In genomic region chr12:6437586-6437985, GRCh38 we compare ENCODE assay signal across 28 cellular contexts. TPM values are rescaled to one million over a fixed set of nuclear protein-coding genes. Genes with fewer than 3 reads are reported as not detected.
A peak's percentile ranks its signal among the peaks of the same experiment; 100 is the strongest.
DNase-seq lines count a peak whose midpoint lies in the region; ATAC-seq and TF ChIP-seq lines count a peak whose summit lies in the region.
"Had no signal": no experiment of that assay in that cellular context is flagged by ENCODE, and none has a peak within 500 bp of the region (broad histone marks: within the 10 kb centered on the region; RNA-seq: fewer than 3 reads in every experiment).

No MANE protein-coding gene starts in this region.

- H3K4me3 Mint-ChIP-seq in activated CD8-positive, alpha-beta T cell treated with anti-CD3 and anti-CD28 coated beads for 36 hours, result no peak overlapping the region
- no peak overlapping the region for H3K4me3 Mint-ChIP-seq in activated CD8-positive, alpha-beta T cell treated with anti-CD3 and anti-CD28 coated beads, Interleukin-2, amount 10 ng/mL, durations not matched to agents 7 days and 5 days
- no peak overlapping the region for H3K4me3 Mint-ChIP-seq in WTC11
- H3K4me3 Mint-ChIP-seq: activated CD4-positive, alpha-beta T cell treated with anti-CD3 and anti-CD28 coated beads, Interleukin-2, amount 10 ng/mL, durations not matched to agents 7 days and 5 days; central memory CD8-positive, alpha-beta T cell; effector memory CD8-positive, alpha-beta T cell; neural crest cell had no signal

- peaks cover 70% of the 10 kb centered on the region for H3K4me1 Mint-ChIP-seq in activated CD8-positive, alpha-beta T cell treated with anti-CD3 and anti-CD28 coated beads for 36 hours (ENCODE audit: low read depth)
- H3K4me1 Mint-ChIP-seq in activated CD8-positive, alpha-beta T cell treated with anti-CD3 and anti-CD28 coated beads, Interleukin-2, amount 10 ng/mL, durations not matched to agents 7 days and 5 days (ENCODE audit: low read depth), result peaks cover 46% of the 10 kb centered on the region
- peaks cover 26% of the 10 kb centered on the region for H3K4me1 Mint-ChIP-seq in WTC11
- H3K4me1 Mint-ChIP-seq: neural crest cell had no signal

- H3K27me3 Mint-ChIP-seq in activated CD8-positive, alpha-beta T cell treated with anti-CD3 and anti-CD28 coated beads for 36 hours, result no peaks in the 10 kb centered on the region
- H3K27me3 Mint-ChIP-seq in activated CD8-positive, alpha-beta T cell treated with anti-CD3 and anti-CD28 coated beads, Interleukin-2, amount 10 ng/mL, durations not matched to agents 7 days and 5 days (ENCODE audit: low read depth), result no peaks in the 10 kb centered on the region
- H3K27me3 Mint-ChIP-seq in WTC11 (ENCODE audit: low read depth), result no peaks in the 10 kb centered on the region
- H3K27me3 Mint-ChIP-seq: activated CD4-positive, alpha-beta T cell treated with anti-CD3 and anti-CD28 coated beads, Interleukin-2, amount 10 ng/mL, durations not matched to agents 7 days and 5 days; central memory CD8-positive, alpha-beta T cell; effector memory CD8-positive, alpha-beta T cell had no signal

- TF ChIP-seq CTCF in activated CD8-positive, alpha-beta T cell treated with anti-CD3 and anti-CD28 coated beads for 36 hours (IDR thresholded peaks at IDR 0.05), result no peak
- no peak for TF ChIP-seq CTCF in WTC11 (IDR thresholded peaks at IDR 0.05)

- peaks cover 9% of the 10 kb centered on the region for H3K36me3 Mint-ChIP-seq in activated CD8-positive, alpha-beta T cell treated with anti-CD3 and anti-CD28 coated beads for 36 hours (ENCODE audit: low read depth)
- no peaks in the 10 kb centered on the region for H3K36me3 Mint-ChIP-seq in activated CD8-positive, alpha-beta T cell treated with anti-CD3 and anti-CD28 coated beads, Interleukin-2, amount 10 ng/mL, durations not matched to agents 7 days and 5 days (ENCODE audit: low read depth)
- H3K36me3 Mint-ChIP-seq in WTC11, result no peaks in the 10 kb centered on the region

- ATAC-seq in activated CD8-positive, alpha-beta T cell treated with anti-CD3 and anti-CD28 coated beads for 36 hours, result no peak
- ATAC-seq in activated CD8-positive, alpha-beta T cell treated with anti-CD3 and anti-CD28 coated beads, Interleukin-2, amount 10 ng/mL, durations not matched to agents 7 days and 5 days, result no peak
- no peak for ATAC-seq in WTC11
- ATAC-seq in GM18909 (IDR thresholded peaks at IDR 0.05; ENCODE audit: poor library complexity, unreplicated experiment), result no peak
- ATAC-seq: effector memory CD8-positive, alpha-beta T cell; left lung had no signal

- CTCF ChIA-PET in activated CD8-positive, alpha-beta T cell treated with anti-CD3 and anti-CD28 coated beads for 36 hours (lab: Charles Lee), result no interaction called here
- CTCF ChIA-PET in activated CD8-positive, alpha-beta T cell treated with anti-CD3 and anti-CD28 coated beads, Interleukin-2, amount 10 ng/mL, durations not matched to agents 7 days and 5 days (lab: Charles Lee), result interaction anchor here (1.3 to 5.7 kb wide), 4 partner anchors 9 to 28 kb away, joined by 3 to 35 read pairs (median 6); no protein-coding TSS in a partner anchor
- CTCF ChIA-PET in WTC11 (lab: Charles Lee), result interaction anchor here (2.2 kb wide), 1 partner anchor 28 kb away, joined by 8 read pairs; no protein-coding TSS in a partner anchor

- intact Hi-C loops in activated CD8-positive, alpha-beta T cell treated with anti-CD3 and anti-CD28 coated beads for 36 hours (cut with micrococcal nuclease), result no loop called here
- intact Hi-C loops in posterior vena cava (cut with DNase I), result no loop called here

- POLR2A ChIA-PET in activated CD8-positive, alpha-beta T cell treated with anti-CD3 and anti-CD28 coated beads for 36 hours (lab: Charles Lee), result interaction anchor here (1.4 to 12.3 kb wide), 2 partner anchors 20 to 33 kb away, joined by 4 to 267 read pairs; partner anchors contain the start of genes TAPBPL and VAMP1
- POLR2A ChIA-PET in activated CD8-positive, alpha-beta T cell treated with anti-CD3 and anti-CD28 coated beads, Interleukin-2, amount 10 ng/mL, durations not matched to agents 7 days and 5 days (lab: Charles Lee), result interaction anchor here (6.0 to 7.1 kb wide), 2 partner anchors 14 kb away, joined by 43 to 47 read pairs; partner anchors contain the start of gene TAPBPL
- POLR2A ChIA-PET in WTC11 (lab: Charles Lee), result no interaction called here

- peak overlapping the region; percentile 53 for H3K27ac Mint-ChIP-seq in activated CD8-positive, alpha-beta T cell treated with anti-CD3 and anti-CD28 coated beads for 36 hours
- H3K27ac Mint-ChIP-seq in activated CD8-positive, alpha-beta T cell treated with anti-CD3 and anti-CD28 coated beads, Interleukin-2, amount 10 ng/mL, durations not matched to agents 7 days and 5 days, result no peak overlapping the region
- no peak overlapping the region for H3K27ac Mint-ChIP-seq in WTC11
- H3K27ac Mint-ChIP-seq: activated CD4-positive, alpha-beta T cell treated with anti-CD3 and anti-CD28 coated beads, Interleukin-2, amount 10 ng/mL, durations not matched to agents 7 days and 5 days; effector memory CD8-positive, alpha-beta T cell had no signal

- H3K9me3 Mint-ChIP-seq in activated CD8-positive, alpha-beta T cell treated with anti-CD3 and anti-CD28 coated beads for 36 hours, result no peaks in the 10 kb centered on the region
- no peaks in the 10 kb centered on the region for H3K9me3 Mint-ChIP-seq in activated CD8-positive, alpha-beta T cell treated with anti-CD3 and anti-CD28 coated beads, Interleukin-2, amount 10 ng/mL, durations not matched to agents 7 days and 5 days (ENCODE audit: insufficient read depth)
- H3K9me3 Mint-ChIP-seq in WTC11, result peaks cover 3% of the 10 kb centered on the region
- H3K9me3 Mint-ChIP-seq: activated CD4-positive, alpha-beta T cell treated with anti-CD3 and anti-CD28 coated beads, Interleukin-2, amount 10 ng/mL, durations not matched to agents 7 days and 5 days; central memory CD8-positive, alpha-beta T cell; effector memory CD8-positive, alpha-beta T cell; neural crest cell had no signal

- no peak for DNase-seq in activated CD8-positive, alpha-beta T cell treated with anti-CD3 and anti-CD28 coated beads for 36 hours
- DNase-seq in activated CD8-positive, alpha-beta T cell treated with anti-CD3 and anti-CD28 coated beads, Interleukin-2, amount 10 ng/mL, durations not matched to agents 7 days and 5 days, result no peak
- DNase-seq in WTC11 (ENCODE audit: low spot score) (no peak), posterior vena cava (ENCODE audit: low spot score) (peak; percentile 42)
- DNase-seq in activated naive CD4-positive, alpha-beta T cell treated with Interleukin-2 at 50 U/mL for 16 hours, result no peak
- DNase-seq: activated CD4-positive, alpha-beta T cell treated with anti-CD3 and anti-CD28 coated beads, Interleukin-2, amount 10 ng/mL, durations not matched to agents 7 days and 5 days; activated CD8-positive, alpha-beta memory T cell treated with anti-CD3 and anti-CD28 coated beads, Interleukin-2, amount 50 U/mL, for 4 hours; activated gamma-delta T cell; effector memory CD8-positive, alpha-beta T cell; erythroblast; glutamatergic neuron; KG1; left lung; MG63; NCI-H1105; NCI-H187; NCI-H510A treated with DMSO at 0.1 percent for 48 hours; retina; RPMI8226; SJCRH30; stomach; T1000; uterus had no signal

TF ChIP-seq in WTC11, 78 proteins besides CTCF, POLR2A, EP300 and RAD21 (continues in another document):
- peak; percentile 97 for TF ChIP-seq ZNF121 (CRISPR knock-in tag; IDR thresholded peaks at IDR 0.05)

RNA-seq across cellular contexts. Expression of gene CD27, which starts 7.2 kb away (rescaled TPM):
- 100 to 1,000 TPM; 160 to 164 TPM for total RNA-seq in activated CD8-positive, alpha-beta T cell treated with anti-CD3 and anti-CD28 coated beads for 36 hours
- 100 to 1,000 TPM; 112 to 131 TPM for total RNA-seq in activated CD8-positive, alpha-beta T cell treated with anti-CD3 and anti-CD28 coated beads, Interleukin-2, amount 10 ng/mL, durations not matched to agents 7 days and 5 days
- total RNA-seq in WTC11 (2021), result 0.23 to 0.34 TPM (median 0.28 TPM) in 3 replicates
- total RNA-seq in posterior vena cava, result under 1 TPM; 0.42 to 0.43 TPM
- total RNA-seq: G401, mesenteric fat pad, neural crest cell had no signal

RNA-seq across cellular contexts. Expression of gene TAPBPL, which starts 14.3 kb away (rescaled TPM):
- total RNA-seq in activated CD8-positive, alpha-beta T cell treated with anti-CD3 and anti-CD28 coated beads for 36 hours, result 10 to 100 TPM; 23.3 to 28.0 TPM
- total RNA-seq in activated CD8-positive, alpha-beta T cell treated with anti-CD3 and anti-CD28 coated beads, Interleukin-2, amount 10 ng/mL, durations not matched to agents 7 days and 5 days, result 10 to 100 TPM; 31.2 to 32.5 TPM
- total RNA-seq in WTC11 (2021) (0.98 to 1.3 TPM (median 1.1 TPM) in 3 replicates), posterior vena cava (10 to 100 TPM; 15.3 to 20.6 TPM)
- total RNA-seq: G401 had no signal

RNA-seq across cellular contexts. Expression of gene VAMP1, which starts 32.9 kb away (rescaled TPM):
- total RNA-seq in activated CD8-positive, alpha-beta T cell treated with anti-CD3 and anti-CD28 coated beads for 36 hours, result 10 to 100 TPM; 50.0 to 51.2 TPM
- total RNA-seq in activated CD8-positive, alpha-beta T cell treated with anti-CD3 and anti-CD28 coated beads, Interleukin-2, amount 10 ng/mL, durations not matched to agents 7 days and 5 days, result 10 to 100 TPM; 46.6 to 48.9 TPM
- total RNA-seq in WTC11 (2021), result 12.8 to 14.3 TPM (median 13.8 TPM) in 3 replicates
- total RNA-seq in posterior vena cava, result 10 to 100 TPM in 1 of 2 donors, 1 to 10 TPM in 1; 6.2 to 11.1 TPM

RNA-seq across cellular contexts. Expression of gene LTBR, which starts 53.6 kb away (rescaled TPM):
- total RNA-seq in activated CD8-positive, alpha-beta T cell treated with anti-CD3 and anti-CD28 coated beads for 36 hours, result 1 to 10 TPM; 1.5 to 1.6 TPM
- under 1 TPM in 1 of 2 experiments, not detected in 1; 0.34 TPM for total RNA-seq in activated CD8-positive, alpha-beta T cell treated with anti-CD3 and anti-CD28 coated beads, Interleukin-2, amount 10 ng/mL, durations not matched to agents 7 days and 5 days
- total RNA-seq in WTC11 (2021) (4.0 to 6.1 TPM (median 4.5 TPM) in 3 replicates), posterior vena cava (10 to 100 TPM; 86.4 to 92.5 TPM)
- total RNA-seq: activated CD4-positive, alpha-beta T cell treated with anti-CD3 and anti-CD28 coated beads, Interleukin-2, amount 10 ng/mL, durations not matched to agents 7 days and 5 days had no signal

RNA-seq across cellular contexts. Expression of gene MRPL51, which starts 55.5 kb away (rescaled TPM):
- total RNA-seq in activated CD8-positive, alpha-beta T cell treated with anti-CD3 and anti-CD28 coated beads for 36 hours, result 100 to 1,000 TPM; 230 to 254 TPM
- total RNA-seq in activated CD8-positive, alpha-beta T cell treated with anti-CD3 and anti-CD28 coated beads, Interleukin-2, amount 10 ng/mL, durations not matched to agents 7 days and 5 days, result 100 to 1,000 TPM; 217 to 228 TPM
- total RNA-seq in WTC11 (2021) (285 to 290 TPM (median 288 TPM) in 3 replicates), posterior vena cava (100 to 1,000 TPM in 1 of 2 donors, 10 to 100 TPM in 1; 90.1 to 102 TPM)

Comparison
In these comparisons a context has a peak if more than half of its experiments do, and no peak if none do; other contexts are left out.
1. RNA of gene CD27, which starts 7.2 kb away (total RNA-seq): 160 to 164 TPM in activated CD8-positive, alpha-beta T cell treated with anti-CD3 and anti-CD28 coated beads for 36 hours and 112 to 131 TPM in activated CD8-positive, alpha-beta T cell treated with anti-CD3 and anti-CD28 coated beads, Interleukin-2, amount 10 ng/mL, durations not matched to agents 7 days and 5 days; 0.42 to 0.43 TPM in posterior vena cava and 0.23 to 0.34 TPM in WTC11; every median in the first group is over 10 times any median in the second.